In the genomic region with DNA sequence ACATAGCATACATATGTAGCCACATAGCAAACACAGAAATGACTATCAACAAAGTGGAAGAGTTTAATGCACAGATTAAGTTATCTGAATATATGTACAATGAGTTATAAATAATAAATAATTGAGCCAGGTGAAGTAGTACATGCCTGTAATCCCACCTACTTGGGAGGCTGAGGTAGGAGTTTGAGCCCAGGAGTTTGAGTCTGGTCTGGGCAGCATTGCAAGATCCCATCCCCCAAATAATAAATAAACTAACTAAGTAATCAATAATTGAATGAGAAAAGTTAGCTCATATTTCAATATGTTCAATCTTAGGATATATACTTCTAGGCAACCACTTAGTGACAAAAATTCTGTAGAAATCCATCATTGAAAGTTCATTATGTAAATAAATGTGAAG, we compare ENCODE assay signal across 15 cellular contexts. TPM values are rescaled to one million over a fixed set of nuclear protein-coding genes. Genes with fewer than 3 reads are reported as not detected.
DNase-seq lines count a peak whose midpoint lies in the region; ATAC-seq, FAIRE-seq and TF ChIP-seq lines count a peak whose summit lies in the region.
"Had no signal": no experiment of that assay in that cellular context is flagged by ENCODE, and none has a peak within 500 bp of the region (broad histone marks: within the 10 kb centered on the region; RNA-seq: fewer than 3 reads in every experiment).

No MANE protein-coding gene starts in this region.

- H2AFZ ChIP-seq in mesenchymal stem cell (ENCODE audit: low read depth, low read length), result no peak overlapping the region

- H4K91ac ChIP-seq in mesenchymal stem cell (ENCODE audit: low read length), result no peak overlapping the region

- H3K4me1 ChIP-seq in A673 (ENCODE audit: insufficient read depth, low read length, poor library complexity, severe bottlenecking), result peaks cover 61% of the 10 kb centered on the region
- H3K4me1 ChIP-seq in CD8-positive, alpha-beta T cell (ENCODE audit: insufficient read depth, low read length), result peaks cover 72% of the 10 kb centered on the region
- peaks cover 5% of the 10 kb centered on the region for H3K4me1 ChIP-seq in mesenchymal stem cell (ENCODE audit: control insufficient read depth, insufficient read depth, low read depth, low read length)

- BruUV-seq in A673 (replicated peaks; lab: Mats Ljungman, UMichigan), result no TSS peak

- H3K27me3 ChIP-seq in A673 (replicated peaks; ENCODE audit: insufficient read depth, low read depth, low read length, poor library complexity) (no peaks in the 10 kb centered on the region), mesenchymal stem cell (ENCODE audit: control insufficient read depth in 1 of 2, insufficient read depth in 1 of 2, low read length in 2 of 2) (no peaks in the 10 kb centered on the region)
- H3K27me3 ChIP-seq in CD8-positive, alpha-beta T cell (ENCODE audit: insufficient read depth, low read length), result no peaks in the 10 kb centered on the region

- ATAC-seq in CD8-positive, alpha-beta T cell, result no peak
- no peak for ATAC-seq in naive B cell (ENCODE audit: low read depth in 2 of 2)
- no peak for ATAC-seq in HG02852 (IDR thresholded peaks at IDR 0.05; ENCODE audit: unreplicated experiment)
- no peak for ATAC-seq in GM21737 (IDR thresholded peaks at IDR 0.05; ENCODE audit: unreplicated experiment)
- ATAC-seq: sciatic nerve had no signal

- H4K8ac ChIP-seq in mesenchymal stem cell (ENCODE audit: low read length), result no peak overlapping the region

- intact Hi-C loops in A673 (cut with micrococcal nuclease; ENCODE audit: unreplicated experiment), result loop anchor here (5.0 kb wide), 1 partner anchor 142 kb away; a partner anchor contains a TSS
- intact Hi-C loops in CD8-positive, alpha-beta T cell (cut with DNase I, micrococcal nuclease), result loop anchor here in 1 of 2 experiments (5.0 kb wide), 1 partner anchor 143 kb away; no protein-coding TSS in a partner anchor
- intact Hi-C loops in activated T-helper 1 cell treated with anti-CD3 and anti-CD28 coated beads, Interleukin-12 subunit alpha, Interleukin-12 subunit beta, Interleukin-2, Interleukin-4 antibody, amounts not matched to agents 30 ng/mL and 10 ng/mL and 1 ng/mL, durations not matched to agents 14 hours and 24 hours and 36 hours (cut with micrococcal nuclease), result no loop called here

- H3K4me3 ChIP-seq in A673 (ENCODE audit: low read depth, low read length, poor library complexity, severe bottlenecking) (peak overlapping the region; percentile 12), mesenchymal stem cell (ENCODE audit: insufficient read depth in 1 of 2, low read depth in 1 of 2, low read length in 2 of 2) (no peak overlapping the region)
- no peak overlapping the region for H3K4me3 ChIP-seq in CD8-positive, alpha-beta T cell (ENCODE audit: low read depth, low read length)

- peaks cover 11% of the 10 kb centered on the region for H3K79me1 ChIP-seq in mesenchymal stem cell (replicated peaks; ENCODE audit: low read length, poor library complexity, severe bottlenecking)

- peaks cover 81% of the 10 kb centered on the region for H3K4me1 Mint-ChIP-seq in CD8-positive, alpha-beta T cell (ENCODE audit: low read depth)
- H3K4me1 Mint-ChIP-seq in activated T-helper 1 cell treated with anti-CD3 and anti-CD28 coated beads, Interleukin-12 subunit alpha, Interleukin-12 subunit beta, Interleukin-2, Interleukin-4 antibody, amounts not matched to agents 30 ng/mL and 10 ng/mL and 1 ng/mL, durations not matched to agents 14 hours and 24 hours and 36 hours (ENCODE audit: low read depth), result peaks cover 80% of the 10 kb centered on the region
- peaks cover 38 to 68% (median 54%) of the 10 kb centered on the region in 3 donors for H3K4me1 Mint-ChIP-seq in naive B cell

- no peak overlapping the region for H2BK12ac ChIP-seq in mesenchymal stem cell (ENCODE audit: low read length in 2 of 2)

- peak overlapping the region; percentile 80 for H3K4me3 Mint-ChIP-seq in CD8-positive, alpha-beta T cell
- H3K4me3 Mint-ChIP-seq in activated T-helper 1 cell treated with anti-CD3 and anti-CD28 coated beads, Interleukin-12 subunit alpha, Interleukin-12 subunit beta, Interleukin-2, Interleukin-4 antibody, amounts not matched to agents 30 ng/mL and 10 ng/mL and 1 ng/mL, durations not matched to agents 14 hours and 24 hours and 36 hours, result peak overlapping the region; percentile 96
- H3K4me3 Mint-ChIP-seq in naive B cell, result peak overlapping the region in 7 of 8 donors; percentile 14 to 100 (median 71)

- no peak for TF ChIP-seq POLR2A in GM12891 (IDR thresholded peaks at IDR 0.05; ENCODE audit: low read depth, low read length)

- H3K18ac ChIP-seq in mesenchymal stem cell (ENCODE audit: low read depth in 1 of 2, low read length in 2 of 2), result no peak overlapping the region

- no peak overlapping the region for H3K4me2 ChIP-seq in mesenchymal stem cell (ENCODE audit: low read length, poor library complexity, severe bottlenecking)

- H3K9me3 ChIP-seq in A673 (ENCODE audit: low read depth, low read length, poor library complexity, severe bottlenecking) (no peaks in the 10 kb centered on the region), mesenchymal stem cell (ENCODE audit: control insufficient read depth, low read length) (no peaks in the 10 kb centered on the region)
- no peaks in the 10 kb centered on the region for H3K9me3 ChIP-seq in CD8-positive, alpha-beta T cell (ENCODE audit: low read length)

- H2BK5ac ChIP-seq in mesenchymal stem cell (ENCODE audit: low read depth, low read length, poor library complexity, severe bottlenecking), result no peak overlapping the region

- DNase-seq in A673 (ENCODE audit: low spot score) (no peak), naive B cell (no peak), GM12891 (ENCODE audit: insufficient read length, low spot score) (no peak), mesenchymal stem cell (no peak)
- DNase-seq in CD8-positive, alpha-beta T cell, result no peak
- DNase-seq in activated T-helper 1 cell treated with anti-CD3 and anti-CD28 coated beads, Interleukin-12 subunit alpha, Interleukin-12 subunit beta, Interleukin-2, Interleukin-4 antibody, amounts not matched to agents 30 ng/mL and 10 ng/mL and 1 ng/mL, durations not matched to agents 14 hours and 24 hours and 36 hours (ENCODE audit: low spot score), result no peak
- DNase-seq: aorta, foreskin melanocyte, NCI-H1092, NCI-H226, OCI-M1, substantia nigra had no signal

- H3K36me3 Mint-ChIP-seq in CD8-positive, alpha-beta T cell, result peaks cover 30% of the 10 kb centered on the region
- H3K36me3 Mint-ChIP-seq in activated T-helper 1 cell treated with anti-CD3 and anti-CD28 coated beads, Interleukin-12 subunit alpha, Interleukin-12 subunit beta, Interleukin-2, Interleukin-4 antibody, amounts not matched to agents 30 ng/mL and 10 ng/mL and 1 ng/mL, durations not matched to agents 14 hours and 24 hours and 36 hours (ENCODE audit: low read depth), result peaks cover 24% of the 10 kb centered on the region
- H3K36me3 Mint-ChIP-seq in naive B cell, result peaks cover 0 to 7% of the 10 kb centered on the region in 2 donors

- no peak overlapping the region for H3K23ac ChIP-seq in mesenchymal stem cell (ENCODE audit: low read length in 2 of 2)

- no peak for FAIRE-seq in GM12891 (lab: Jason Lieb, UNC)

- no peak overlapping the region for H3K4ac ChIP-seq in mesenchymal stem cell (ENCODE audit: low read depth in 1 of 2, low read length in 2 of 2)

- POLR2A ChIA-PET in A673 (lab: Charles Lee; ENCODE audit: low non-redundant PET), result no interaction called here
- POLR2A ChIA-PET in CD8-positive, alpha-beta T cell (lab: Charles Lee), result no interaction called here

- no peak overlapping the region for H3K14ac ChIP-seq in mesenchymal stem cell (ENCODE audit: low read length in 2 of 2)

- H3K27ac Mint-ChIP-seq in CD8-positive, alpha-beta T cell, result peak overlapping the region; percentile 86
- peak overlapping the region; percentile 70 for H3K27ac Mint-ChIP-seq in activated T-helper 1 cell treated with anti-CD3 and anti-CD28 coated beads, Interleukin-12 subunit alpha, Interleukin-12 subunit beta, Interleukin-2, Interleukin-4 antibody, amounts not matched to agents 30 ng/mL and 10 ng/mL and 1 ng/mL, durations not matched to agents 14 hours and 24 hours and 36 hours
- H3K27ac Mint-ChIP-seq in naive B cell, result peak overlapping the region in 3 of 6 donors; percentile 26 to 97 (median 69)

- H2AK5ac ChIP-seq in mesenchymal stem cell (ENCODE audit: low read length, severe bottlenecking), result no peak overlapping the region

- H2BK15ac ChIP-seq in mesenchymal stem cell (ENCODE audit: low read depth, poor library complexity, severe bottlenecking), result no peak overlapping the region

- CTCF ChIA-PET in A673 (lab: Charles Lee), result no interaction called here
- CTCF ChIA-PET in CD8-positive, alpha-beta T cell (lab: Charles Lee), result no interaction called here

- H3K27ac ChIP-seq in A673 (ENCODE audit: low read depth, low read length, poor library complexity, severe bottlenecking), result no peak overlapping the region
- H3K27ac ChIP-seq in CD8-positive, alpha-beta T cell (ENCODE audit: low read depth, low read length), result no peak overlapping the region
- no peak overlapping the region for H3K27ac ChIP-seq in mesenchymal stem cell (ENCODE audit: low read length, poor library complexity, severe bottlenecking)

- no peaks in the 10 kb centered on the region for H3K27me3 Mint-ChIP-seq in CD8-positive, alpha-beta T cell (ENCODE audit: low read depth)
- no peaks in the 10 kb centered on the region for H3K27me3 Mint-ChIP-seq in activated T-helper 1 cell treated with anti-CD3 and anti-CD28 coated beads, Interleukin-12 subunit alpha, Interleukin-12 subunit beta, Interleukin-2, Interleukin-4 antibody, amounts not matched to agents 30 ng/mL and 10 ng/mL and 1 ng/mL, durations not matched to agents 14 hours and 24 hours and 36 hours (ENCODE audit: insufficient read depth)
- H3K27me3 Mint-ChIP-seq in naive B cell, result no peaks in the 10 kb centered on the region

- no peaks in the 10 kb centered on the region for H3K36me3 ChIP-seq in A673 (ENCODE audit: insufficient read depth, low read length, poor library complexity, severe bottlenecking)
- peaks cover 3% of the 10 kb centered on the region for H3K36me3 ChIP-seq in CD8-positive, alpha-beta T cell (ENCODE audit: insufficient read depth, low read length)
- H3K36me3 ChIP-seq in mesenchymal stem cell (ENCODE audit: control insufficient read depth in 1 of 2, insufficient read depth in 2 of 2, low read depth in 1 of 2, low read length in 2 of 2), result peaks cover 4% of the 10 kb centered on the region in 2 experiments

- H2BK120ac ChIP-seq in mesenchymal stem cell (ENCODE audit: low read depth, low read length), result no peak overlapping the region

- no peaks in the 10 kb centered on the region for H3K9me3 Mint-ChIP-seq in CD8-positive, alpha-beta T cell
- H3K9me3 Mint-ChIP-seq in activated T-helper 1 cell treated with anti-CD3 and anti-CD28 coated beads, Interleukin-12 subunit alpha, Interleukin-12 subunit beta, Interleukin-2, Interleukin-4 antibody, amounts not matched to agents 30 ng/mL and 10 ng/mL and 1 ng/mL, durations not matched to agents 14 hours and 24 hours and 36 hours, result no peaks in the 10 kb centered on the region
- no peaks in the 10 kb centered on the region for H3K9me3 Mint-ChIP-seq in naive B cell

- no peak for TF ChIP-seq CTCF in A673 (conservative IDR thresholded peaks at IDR 0.05; ENCODE audit: low read depth, low read length)
- TF ChIP-seq CTCF in CD8-positive, alpha-beta T cell (IDR thresholded peaks at IDR 0.05), result no peak

- H3K9ac ChIP-seq in mesenchymal stem cell (ENCODE audit: low read length), result no peak overlapping the region

RNA-seq across cellular contexts. Expression of a gene that starts 1.7 kb away (rescaled TPM):
- 139 and 151 TPM in 2 replicates for total RNA-seq in A673 (2021)
- 10 to 100 TPM; 58.8 to 69.1 TPM for total RNA-seq in CD8-positive, alpha-beta T cell
- total RNA-seq in activated T-helper 1 cell treated with anti-CD3 and anti-CD28 coated beads, Interleukin-12 subunit alpha, Interleukin-12 subunit beta, Interleukin-2, Interleukin-4 antibody, amounts not matched to agents 30 ng/mL and 10 ng/mL and 1 ng/mL, durations not matched to agents 14 hours and 24 hours and 36 hours, result 117 and 130 TPM in 2 replicates
- polyA plus RNA-seq in naive B cell (ENCODE audit: low read depth in 6 of 6), result 100 to 1,000 TPM in 2 of 6 donors, 10 to 100 TPM in 4; 80.9 to 113 (median 92.0) TPM
- 34.7 TPM for polyA plus RNA-seq in GM12891 (2012; ENCODE audit: low read depth, missing spikeins)
- 29.2 TPM for polyA plus RNA-seq in mesenchymal stem cell (2013, experiment 1 of 2)
- polyA plus RNA-seq in mesenchymal stem cell (2013, experiment 2 of 2), result 28.7 TPM

RNA-seq across cellular contexts. Expression of a gene that starts 15.9 kb away (rescaled TPM):
- 9.5 and 11.7 TPM in 2 replicates for total RNA-seq in A673 (2021)
- total RNA-seq in CD8-positive, alpha-beta T cell, result not detected
- total RNA-seq in activated T-helper 1 cell treated with anti-CD3 and anti-CD28 coated beads, Interleukin-12 subunit alpha, Interleukin-12 subunit beta, Interleukin-2, Interleukin-4 antibody, amounts not matched to agents 30 ng/mL and 10 ng/mL and 1 ng/mL, durations not matched to agents 14 hours and 24 hours and 36 hours, result 0.37 and 0.41 TPM in 2 replicates
- under 1 TPM in 2 of 6 donors, not detected in 4; 0.29 to 0.41 TPM for polyA plus RNA-seq in naive B cell (ENCODE audit: low read depth in 6 of 6)
- 0.12 TPM for polyA plus RNA-seq in GM12891 (2012; ENCODE audit: low read depth, missing spikeins)
- 0.43 TPM for polyA plus RNA-seq in mesenchymal stem cell (2013, experiment 1 of 2)
- 0.42 TPM for polyA plus RNA-seq in mesenchymal stem cell (2013, experiment 2 of 2)
- polyA plus RNA-seq: aorta had no signal
